2 cellular contexts compared by ENCODE assay signal in the genomic region with DNA sequence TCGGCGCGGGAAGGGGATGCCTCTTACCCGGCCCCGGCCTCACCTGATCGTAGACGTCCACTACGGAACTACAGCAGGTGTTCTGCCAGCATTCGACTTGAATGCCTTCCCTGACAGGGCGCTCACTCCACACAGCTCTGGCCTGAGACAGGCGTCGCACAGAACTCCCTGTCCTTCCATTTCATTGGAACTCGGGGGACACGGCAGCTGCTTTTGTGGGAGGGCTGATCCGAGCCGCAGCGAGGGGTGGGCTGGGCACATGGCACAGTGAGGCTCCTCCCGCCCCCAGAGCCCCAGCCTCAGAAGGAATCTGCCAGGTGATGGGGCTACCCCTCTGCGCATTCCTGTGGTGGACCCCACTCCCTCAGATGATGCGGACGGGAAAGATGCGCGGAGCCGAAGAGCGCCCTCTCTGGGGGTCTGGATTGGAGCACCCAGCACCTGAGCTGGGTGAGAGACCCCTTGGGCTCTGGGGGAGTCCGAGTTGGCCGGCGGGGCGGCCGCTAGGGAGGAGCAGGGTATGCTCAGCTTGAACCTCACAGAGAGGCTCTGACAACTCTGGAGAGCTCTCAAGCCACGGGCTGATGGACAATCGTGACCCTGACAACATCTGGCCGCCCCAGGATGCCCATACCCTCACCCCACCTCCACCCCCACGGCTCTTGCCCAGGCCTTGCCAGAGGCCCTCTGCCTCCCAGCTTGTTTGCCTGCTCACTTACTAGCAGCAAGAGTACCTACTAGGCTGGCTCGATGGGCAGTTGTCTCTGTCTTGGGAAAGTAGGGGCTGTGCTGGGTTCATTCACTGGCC.
TF ChIP-seq lines count a peak whose summit lies in the region.

No MANE protein-coding gene starts in this region.

TF ChIP-seq in H1, 55 proteins besides CTCF, POLR2A, EP300 and RAD21:
- no peak for TF ChIP-seq SRF (IDR thresholded peaks at IDR 0.05; ENCODE audit: low read depth, low read length)
- no peak for TF ChIP-seq EZH2 (IDR thresholded peaks at IDR 0.05; ENCODE audit: low read depth, low read length, severe bottlenecking)
- no peak for TF ChIP-seq SAP30 (IDR thresholded peaks at IDR 0.05; ENCODE audit: insufficient read depth, insufficient replicate concordance, low read length)
- TF ChIP-seq, protein P1, sequence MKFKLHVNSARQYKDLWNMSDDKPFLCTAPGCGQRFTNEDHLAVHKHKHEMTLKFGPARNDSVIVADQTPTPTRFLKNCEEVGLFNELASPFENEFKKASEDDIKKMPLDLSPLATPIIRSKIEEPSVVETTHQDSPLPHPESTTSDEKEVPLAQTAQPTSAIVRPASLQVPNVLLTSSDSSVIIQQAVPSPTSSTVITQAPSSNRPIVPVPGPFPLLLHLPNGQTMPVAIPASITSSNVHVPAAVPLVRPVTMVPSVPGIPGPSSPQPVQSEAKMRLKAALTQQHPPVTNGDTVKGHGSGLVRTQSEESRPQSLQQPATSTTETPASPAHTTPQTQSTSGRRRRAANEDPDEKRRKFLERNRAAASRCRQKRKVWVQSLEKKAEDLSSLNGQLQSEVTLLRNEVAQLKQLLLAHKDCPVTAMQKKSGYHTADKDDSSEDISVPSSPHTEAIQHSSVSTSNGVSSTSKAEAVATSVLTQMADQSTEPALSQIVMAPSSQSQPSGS (IDR thresholded peaks at IDR 0.05; ENCODE audit: low read length), result no peak
- TF ChIP-seq EGR1 (IDR thresholded peaks at IDR 0.05; ENCODE audit: borderline replicate concordance, low read depth, low read length), result no peak
- no peak for TF ChIP-seq JUND (IDR thresholded peaks at IDR 0.05; ENCODE audit: low read length)
- no peak for TF ChIP-seq BACH1 (IDR thresholded peaks at IDR 0.05; ENCODE audit: low read length)
- no peak for TF ChIP-seq SIRT6 (IDR thresholded peaks at IDR 0.05; ENCODE audit: low read length)
- TF ChIP-seq CBX5 (IDR thresholded peaks at IDR 0.05; ENCODE audit: low read depth, low read length), result no peak
- TF ChIP-seq CHD1 (IDR thresholded peaks at IDR 0.05; ENCODE audit: low read depth, low read length), result no peak
- 0 out of 2 replicates have a peak, but pooled peaks have one; percentile 35 for TF ChIP-seq TEAD4 (IDR thresholded peaks at IDR 0.05; ENCODE audit: low read depth, low read length)
- TF ChIP-seq, protein P2, sequence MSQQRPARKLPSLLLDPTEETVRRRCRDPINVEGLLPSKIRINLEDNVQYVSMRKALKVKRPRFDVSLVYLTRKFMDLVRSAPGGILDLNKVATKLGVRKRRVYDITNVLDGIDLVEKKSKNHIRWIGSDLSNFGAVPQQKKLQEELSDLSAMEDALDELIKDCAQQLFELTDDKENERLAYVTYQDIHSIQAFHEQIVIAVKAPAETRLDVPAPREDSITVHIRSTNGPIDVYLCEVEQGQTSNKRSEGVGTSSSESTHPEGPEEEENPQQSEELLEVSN (IDR thresholded peaks at IDR 0.05), result peak; percentile 22; the same call in 1 of the 2 replicates
- TF ChIP-seq, protein P3, sequence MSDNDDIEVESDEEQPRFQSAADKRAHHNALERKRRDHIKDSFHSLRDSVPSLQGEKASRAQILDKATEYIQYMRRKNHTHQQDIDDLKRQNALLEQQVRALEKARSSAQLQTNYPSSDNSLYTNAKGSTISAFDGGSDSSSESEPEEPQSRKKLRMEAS (IDR thresholded peaks at IDR 0.05), result 0 out of 2 replicates have a peak, but pooled peaks have one; percentile 17
TF ChIP-seq in H1: peak in this region for 3.

TF ChIP-seq in neural cell, 6 proteins besides CTCF, POLR2A, EP300 and RAD21:
- TF ChIP-seq SMC3 (conservative IDR thresholded peaks at IDR 0.05; ENCODE audit: poor library complexity), result no peak
- TF ChIP-seq MXI1 (conservative IDR thresholded peaks at IDR 0.05; ENCODE audit: poor library complexity, severe bottlenecking), result no peak
- TF ChIP-seq, protein P4, sequence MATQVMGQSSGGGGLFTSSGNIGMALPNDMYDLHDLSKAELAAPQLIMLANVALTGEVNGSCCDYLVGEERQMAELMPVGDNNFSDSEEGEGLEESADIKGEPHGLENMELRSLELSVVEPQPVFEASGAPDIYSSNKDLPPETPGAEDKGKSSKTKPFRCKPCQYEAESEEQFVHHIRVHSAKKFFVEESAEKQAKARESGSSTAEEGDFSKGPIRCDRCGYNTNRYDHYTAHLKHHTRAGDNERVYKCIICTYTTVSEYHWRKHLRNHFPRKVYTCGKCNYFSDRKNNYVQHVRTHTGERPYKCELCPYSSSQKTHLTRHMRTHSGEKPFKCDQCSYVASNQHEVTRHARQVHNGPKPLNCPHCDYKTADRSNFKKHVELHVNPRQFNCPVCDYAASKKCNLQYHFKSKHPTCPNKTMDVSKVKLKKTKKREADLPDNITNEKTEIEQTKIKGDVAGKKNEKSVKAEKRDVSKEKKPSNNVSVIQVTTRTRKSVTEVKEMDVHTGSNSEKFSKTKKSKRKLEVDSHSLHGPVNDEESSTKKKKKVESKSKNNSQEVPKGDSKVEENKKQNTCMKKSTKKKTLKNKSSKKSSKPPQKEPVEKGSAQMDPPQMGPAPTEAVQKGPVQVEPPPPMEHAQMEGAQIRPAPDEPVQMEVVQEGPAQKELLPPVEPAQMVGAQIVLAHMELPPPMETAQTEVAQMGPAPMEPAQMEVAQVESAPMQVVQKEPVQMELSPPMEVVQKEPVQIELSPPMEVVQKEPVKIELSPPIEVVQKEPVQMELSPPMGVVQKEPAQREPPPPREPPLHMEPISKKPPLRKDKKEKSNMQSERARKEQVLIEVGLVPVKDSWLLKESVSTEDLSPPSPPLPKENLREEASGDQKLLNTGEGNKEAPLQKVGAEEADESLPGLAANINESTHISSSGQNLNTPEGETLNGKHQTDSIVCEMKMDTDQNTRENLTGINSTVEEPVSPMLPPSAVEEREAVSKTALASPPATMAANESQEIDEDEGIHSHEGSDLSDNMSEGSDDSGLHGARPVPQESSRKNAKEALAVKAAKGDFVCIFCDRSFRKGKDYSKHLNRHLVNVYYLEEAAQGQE (IDR thresholded peaks at IDR 0.05; ENCODE audit: borderline replicate concordance), result no peak
- no peak for TF ChIP-seq TAF1 (IDR thresholded peaks at IDR 0.05; ENCODE audit: low read depth)
- TF ChIP-seq EZH2 (IDR thresholded peaks at IDR 0.05; ENCODE audit: borderline replicate concordance, insufficient read depth, low read length, poor library complexity, severe bottlenecking), result no peak
- no peak for TF ChIP-seq POLR2AphosphoS5 (IDR thresholded peaks at IDR 0.05)
TF ChIP-seq in neural cell: peak in this region for 0.
